26 cellular contexts compared by ENCODE assay signal in the genomic region with DNA sequence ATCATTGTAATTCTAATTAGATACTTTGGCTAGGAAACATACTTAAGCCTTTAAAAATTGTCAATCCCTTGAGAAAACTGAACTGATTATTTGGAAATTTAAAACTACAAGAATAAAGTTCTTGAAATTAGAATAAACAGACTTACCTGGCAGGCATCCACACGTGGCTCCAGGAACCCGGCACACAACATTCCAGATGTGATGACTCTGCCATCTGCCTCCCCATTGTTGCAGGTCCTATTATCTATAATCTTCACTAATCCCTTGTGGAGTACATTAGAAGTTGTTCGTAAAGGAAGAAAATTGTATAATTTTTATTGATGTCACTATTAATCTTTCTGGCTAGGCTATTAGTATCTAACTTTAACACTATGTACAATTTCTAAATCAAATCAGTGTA. TPM values are rescaled to one million over a fixed set of nuclear protein-coding genes. Genes with fewer than 3 reads are reported as not detected.
DNase-seq lines count a peak whose midpoint lies in the region; ATAC-seq and TF ChIP-seq lines count a peak whose summit lies in the region.
"Had no signal": no experiment of that assay in that cellular context is flagged by ENCODE, and none has a peak within 500 bp of the region (broad histone marks: within the 10 kb centered on the region; RNA-seq: fewer than 3 reads in every experiment).

No MANE protein-coding gene starts in this region.

- no peaks in the 10 kb centered on the region for H3F3A ChIP-seq in GM23338 (replicated peaks; ENCODE audit: low read depth)

- no peak for TF ChIP-seq CTCF in GM23338 (conservative IDR thresholded peaks at IDR 0.05; ENCODE audit: low read depth in 2 of 2)
- no peak for TF ChIP-seq CTCF in epithelial cell of esophagus (IDR thresholded peaks at IDR 0.05; ENCODE audit: insufficient read depth, low read depth, low read length, missing control alignments)
- no peak for TF ChIP-seq CTCF in CD4-positive, alpha-beta T cell (IDR thresholded peaks at IDR 0.05)

- H3K4me3 Mint-ChIP-seq in GM23338, result no peak overlapping the region
- H3K4me3 Mint-ChIP-seq in CD4-positive, alpha-beta T cell, result no peak overlapping the region
- H3K4me3 Mint-ChIP-seq: activated naive CD8-positive, alpha-beta T cell treated with anti-CD3 and anti-CD28 coated beads, Interleukin-2, amount 50 U/mL, for 24 hours; immature natural killer cell; naive thymus-derived CD8-positive, alpha-beta T cell; T-cell; type B pancreatic cell had no signal

- no peaks in the 10 kb centered on the region for H3K79me2 ChIP-seq in GM23338 (replicated peaks; ENCODE audit: insufficient read depth)

- H3K36me3 Mint-ChIP-seq in GM23338 (ENCODE audit: low read depth), result no peaks in the 10 kb centered on the region
- no peaks in the 10 kb centered on the region for H3K36me3 Mint-ChIP-seq in CD4-positive, alpha-beta T cell (ENCODE audit: low read depth)
- H3K36me3 Mint-ChIP-seq: T-cell, type B pancreatic cell had no signal

- H3K9me3 Mint-ChIP-seq in GM23338, result no peaks in the 10 kb centered on the region
- H3K9me3 Mint-ChIP-seq in CD4-positive, alpha-beta T cell, result no peaks in the 10 kb centered on the region
- H3K9me3 Mint-ChIP-seq: activated naive CD8-positive, alpha-beta T cell treated with anti-CD3 and anti-CD28 coated beads, Interleukin-2, amount 50 U/mL, for 24 hours; immature natural killer cell; naive thymus-derived CD8-positive, alpha-beta T cell; T-cell; type B pancreatic cell had no signal

- ATAC-seq in GM23338, result no peak; the same call in 2 of the 3 replicates
- ATAC-seq in CD4-positive, alpha-beta T cell (ENCODE audit: poor library complexity), result no peak
- ATAC-seq: activated naive CD8-positive, alpha-beta T cell treated with anti-CD3 and anti-CD28 coated beads, Interleukin-2, amount 50 U/mL, for 24 hours; naive thymus-derived CD8-positive, alpha-beta T cell; T-cell had no signal

- peak; percentile 37 for DNase-seq in GM23338 (ENCODE audit: low spot score)
- DNase-seq in MG63, result peak; percentile 1
- DNase-seq in NCI-H69 (lab: John Stamatoyannopoulos, UW), result peak; percentile 80
- peak; percentile 88 for DNase-seq in epithelial cell of esophagus (ENCODE audit: low read depth)
- no peak for DNase-seq in CD4-positive, alpha-beta T cell
- DNase-seq in RPMI8226, result no peak
- DNase-seq in SKM-1 (lab: John Stamatoyannopoulos, UW; ENCODE audit: unreplicated experiment), result no peak
- no peak for DNase-seq in NCI-H446 treated with DMSO at 0.1 percent for 48 hours (lab: John Stamatoyannopoulos, UW)
- DNase-seq: activated gamma-delta T cell; activated naive CD8-positive, alpha-beta T cell treated with anti-CD3 and anti-CD28 coated beads, Interleukin-2, amount 50 U/mL, for 24 hours; DND-41; effector CD4-positive, alpha-beta T cell; foreskin melanocyte; immature natural killer cell; left ventricle myocardium inferior; midbrain; MV-4-11; naive thymus-derived CD8-positive, alpha-beta T cell; NCI-H774; stimulated activated CD4-positive, alpha-beta T cell treated with anti-CD3 and anti-CD28 coated beads, Interleukin-1b, Interleukin-23, amount 100 ng/mL, for 48 hours; T-cell had no signal

- H2AFZ ChIP-seq in GM23338, result no peak overlapping the region

- H3K27me3 Mint-ChIP-seq in GM23338 (ENCODE audit: insufficient read depth, low read depth, poor library complexity), result no peaks in the 10 kb centered on the region
- H3K27me3 Mint-ChIP-seq in CD4-positive, alpha-beta T cell, result no peaks in the 10 kb centered on the region
- H3K27me3 Mint-ChIP-seq: activated naive CD8-positive, alpha-beta T cell treated with anti-CD3 and anti-CD28 coated beads, Interleukin-2, amount 50 U/mL, for 24 hours; naive thymus-derived CD8-positive, alpha-beta T cell; T-cell; type B pancreatic cell had no signal

- no peaks in the 10 kb centered on the region for H4K20me1 ChIP-seq in GM23338 (replicated peaks; ENCODE audit: insufficient read depth)

- CTCF ChIA-PET in CD4-positive, alpha-beta T cell (lab: Charles Lee), result interaction anchor here (1.4 kb wide), 1 partner anchor 11 kb away, joined by 4 read pairs; no protein-coding TSS in a partner anchor

- H3K27me3 ChIP-seq in GM23338 (ENCODE audit: insufficient read depth) (no peaks in the 10 kb centered on the region), MG63 (no peaks in the 10 kb centered on the region)
- no peaks in the 10 kb centered on the region for H3K27me3 ChIP-seq in CD4-positive, alpha-beta T cell (ENCODE audit: control insufficient read depth, insufficient read depth, low read length)

- peaks cover 5% of the 10 kb centered on the region; the same call in 2 of the 3 replicates for H3K4me1 Mint-ChIP-seq in GM23338
- no peaks in the 10 kb centered on the region for H3K4me1 Mint-ChIP-seq in CD4-positive, alpha-beta T cell (ENCODE audit: low read depth)
- H3K4me1 Mint-ChIP-seq: activated naive CD8-positive, alpha-beta T cell treated with anti-CD3 and anti-CD28 coated beads, Interleukin-2, amount 50 U/mL, for 24 hours; immature natural killer cell; naive thymus-derived CD8-positive, alpha-beta T cell; T-cell had no signal

- H3K9me2 ChIP-seq in GM23338 (ENCODE audit: insufficient read depth), result no peaks in the 10 kb centered on the region

- POLR2A ChIA-PET in CD4-positive, alpha-beta T cell (lab: Charles Lee), result no interaction called here

- intact Hi-C loops in CD4-positive, alpha-beta T cell (cut with DNase I, micrococcal nuclease), result no loop called here

- no peak overlapping the region for H3K4me2 ChIP-seq in GM23338
- H3K4me2 ChIP-seq: KMS-11 had no signal

- H3K36me3 ChIP-seq in GM23338 (ENCODE audit: insufficient read depth) (no peaks in the 10 kb centered on the region), MG63 (no peaks in the 10 kb centered on the region)
- H3K36me3 ChIP-seq: left ventricle myocardium inferior had no signal

- H3K4me3 ChIP-seq in GM23338, result no peak overlapping the region
- no peak overlapping the region for H3K4me3 ChIP-seq in MG63
- H3K4me3 ChIP-seq in epithelial cell of esophagus (ENCODE audit: low read length), result no peak overlapping the region
- H3K4me3 ChIP-seq: left ventricle myocardium inferior, skin epidermis had no signal

- H3K4me1 ChIP-seq in GM23338 (ENCODE audit: insufficient read depth), result no peaks in the 10 kb centered on the region
- H3K4me1 ChIP-seq: left ventricle myocardium inferior had no signal

- H3K27ac ChIP-seq in GM23338 (ENCODE audit: low read depth), result no peak overlapping the region
- H3K27ac ChIP-seq in CD4-positive, alpha-beta T cell (ENCODE audit: low read depth, low read length), result no peak overlapping the region
- H3K27ac ChIP-seq: KMS-11, left ventricle myocardium inferior, skin epidermis had no signal

- H3K9me3 ChIP-seq in MG63, result no peaks in the 10 kb centered on the region
- no peaks in the 10 kb centered on the region for H3K9me3 ChIP-seq in CD4-positive, alpha-beta T cell (ENCODE audit: control insufficient read depth, low read length)
- H3K9me3 ChIP-seq: left ventricle myocardium inferior had no signal

- H3K27ac Mint-ChIP-seq in GM23338, result peak overlapping the region; percentile 37; the same call in 1 of the 2 replicates
- no peak overlapping the region for H3K27ac Mint-ChIP-seq in CD4-positive, alpha-beta T cell
- H3K27ac Mint-ChIP-seq: activated naive CD8-positive, alpha-beta T cell treated with anti-CD3 and anti-CD28 coated beads, Interleukin-2, amount 50 U/mL, for 24 hours; immature natural killer cell; naive thymus-derived CD8-positive, alpha-beta T cell; T-cell; type B pancreatic cell had no signal

TF ChIP-seq in GM23338, 12 proteins besides CTCF, POLR2A, EP300 and RAD21:
- no peak for TF ChIP-seq POLR2AphosphoS5 (IDR thresholded peaks at IDR 0.05; ENCODE audit: low read depth)

RNA-seq across cellular contexts. Expression of a gene that starts 16.2 kb away (rescaled TPM):
- not detected in 2 replicates for total RNA-seq in GM23338 (2014; rRNA removed; shearing (Covaris generic))
- 0.10 TPM in 1 of 2 replicates, not detected in the other for polyA plus RNA-seq in GM23338 (2016; fragmentation: Nextera tagmentation; extraction: Ambion mirVana)
- not detected in 2 replicates for total RNA-seq in MG63 (2014; rRNA removed; shearing (Covaris generic); ENCODE audit: low replicate concordance)
- total RNA-seq in CD4-positive, alpha-beta T cell, result not detected
- total RNA-seq: cerebellum; left ventricle myocardium inferior; naive thymus-derived CD8-positive, alpha-beta T cell; osteoblast; T-cell had no signal
- polyA plus RNA-seq: immature natural killer cell; naive thymus-derived CD8-positive, alpha-beta T cell had no signal

Comparison
In these comparisons a context has a peak if more than half of its experiments do, and no peak if none do; other contexts are left out.
1. DNase-seq: peak in GM23338 (single experiment), MG63 (single experiment), NCI-H69 (single experiment) and epithelial cell of esophagus (single experiment); none in CD4-positive, alpha-beta T cell (0 of 10), RPMI8226 (single experiment), SKM-1 (single experiment) and NCI-H446 treated with DMSO at 0.1 percent for 48 hours (single experiment).